21 cellular contexts compared by ENCODE assay signal in the genomic region with DNA sequence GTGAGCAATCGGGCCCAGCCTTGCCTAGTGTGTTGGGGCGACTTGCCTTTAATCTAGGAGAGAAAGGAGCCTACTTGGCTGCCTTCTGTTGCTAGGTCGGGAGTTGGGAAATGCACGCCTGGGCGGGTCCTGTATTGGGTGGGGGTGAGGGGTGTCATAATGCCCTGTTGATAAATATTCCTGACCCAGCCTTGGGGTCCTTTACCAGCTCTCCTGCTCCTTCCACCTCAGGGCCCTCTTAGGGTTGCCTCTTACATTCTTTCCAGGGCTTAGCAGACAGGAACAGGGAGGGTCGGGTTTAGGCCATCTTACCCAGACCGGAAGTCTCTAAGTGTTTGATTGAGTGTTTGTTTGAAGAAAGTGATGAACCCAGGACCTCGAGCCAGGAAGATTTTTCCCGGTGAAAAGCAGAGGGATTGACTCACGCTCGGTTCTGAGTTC.
DNase-seq lines count a peak whose midpoint lies in the region; ATAC-seq, FAIRE-seq and TF ChIP-seq lines count a peak whose summit lies in the region.
"Had no signal": no experiment of that assay in that cellular context is flagged by ENCODE, and none has a peak within 500 bp of the region (broad histone marks: within the 10 kb centered on the region; RNA-seq: fewer than 3 reads in every experiment).

No MANE protein-coding gene starts in this region.

- H3K27ac ChIP-seq in lower lobe of right lung = peak overlapping the region; percentile 79
- H3K27ac ChIP-seq in transverse colon = no peak overlapping the region
- H3K27ac ChIP-seq: BLaER1 had no signal

- H3K27me3 ChIP-seq in bronchial epithelial cell (ENCODE audit: control insufficient read depth, insufficient read depth, low read length) (no peaks in the 10 kb centered on the region), lower lobe of right lung (ENCODE audit: low read depth) (no peaks in the 10 kb centered on the region), transverse colon (peaks cover 22% of the 10 kb centered on the region)
- H3K27me3 ChIP-seq: BLaER1 had no signal

- H3K4me3 ChIP-seq in bronchial epithelial cell (ENCODE audit: low read depth, low read length) = no peak overlapping the region
- no peak overlapping the region for H3K4me3 ChIP-seq in lower lobe of right lung
- no peak overlapping the region for H3K4me3 ChIP-seq in transverse colon
- H3K4me3 ChIP-seq: BLaER1 had no signal

- H3K9me3 Mint-ChIP-seq in HFFc6 = no peaks in the 10 kb centered on the region
- H3K9me3 Mint-ChIP-seq: activated naive CD8-positive, alpha-beta T cell treated with anti-CD3 and anti-CD28 coated beads, Interleukin-2, amount 10 ng/mL, durations not matched to agents 7 days and 5 days; memory B cell had no signal

- ATAC-seq in lower lobe of right lung = peak; percentile 28 to 54
- ATAC-seq in GM21447 (IDR thresholded peaks at IDR 0.05; ENCODE audit: unreplicated experiment) = no peak
- ATAC-seq: SK-N-SH treated with all-trans-retinoic acid at 6 μM for 48 hours had no signal

- TF ChIP-seq CTCF in HFFc6 (IDR thresholded peaks at IDR 0.05) = no peak
- no peak for TF ChIP-seq CTCF in bronchial epithelial cell (IDR thresholded peaks at IDR 0.05; ENCODE audit: insufficient read depth, low read length, severe bottlenecking)
- TF ChIP-seq CTCF in lower lobe of right lung (IDR thresholded peaks at IDR 0.05) = no peak
- no peak for TF ChIP-seq CTCF in transverse colon (IDR thresholded peaks at IDR 0.05)

- FAIRE-seq in bronchial epithelial cell (lab: Jason Lieb, UNC) = peak; percentile 47
- FAIRE-seq: TTC549 had no signal

- TF ChIP-seq EP300 in transverse colon (IDR thresholded peaks at IDR 0.05; ENCODE audit: low read depth) = no peak

- TF ChIP-seq POLR2A in transverse colon (IDR thresholded peaks at IDR 0.05) = no peak

- H3K27ac Mint-ChIP-seq in HFFc6 = peak overlapping the region; percentile 19; the same call in 1 of the 2 replicates
- H3K27ac Mint-ChIP-seq: activated naive CD8-positive, alpha-beta T cell treated with anti-CD3 and anti-CD28 coated beads, Interleukin-2, amount 10 ng/mL, durations not matched to agents 7 days and 5 days; memory B cell had no signal

- H3K9me3 ChIP-seq in lower lobe of right lung (no peaks in the 10 kb centered on the region), transverse colon (no peaks in the 10 kb centered on the region)
- H3K9me3 ChIP-seq: BLaER1 had no signal

- H3K36me3 ChIP-seq in bronchial epithelial cell (ENCODE audit: control insufficient read depth, insufficient read depth, low read length) (no peaks in the 10 kb centered on the region), lower lobe of right lung (no peaks in the 10 kb centered on the region), transverse colon (no peaks in the 10 kb centered on the region)
- H3K36me3 ChIP-seq: BLaER1 had no signal

- 51 to 57% methylated on average over 6 to 11 of the region's 11 CpGs for WGBS in transverse colon (ENCODE audit: low coverage in 1 of 2), 2 donors

- H3K36me3 Mint-ChIP-seq in HFFc6 (ENCODE audit: low read depth) = no peaks in the 10 kb centered on the region
- H3K36me3 Mint-ChIP-seq: activated naive CD8-positive, alpha-beta T cell treated with anti-CD3 and anti-CD28 coated beads, Interleukin-2, amount 10 ng/mL, durations not matched to agents 7 days and 5 days had no signal

- intact Hi-C loops in lower lobe of right lung (cut with DNase I) (no loop called here), transverse colon (cut with DNase I; ENCODE audit: low total_unique reads) (no loop called here), posterior vena cava (cut with DNase I) (no loop called here)

- H3K4me3 Mint-ChIP-seq in HFFc6 = no peak overlapping the region
- H3K4me3 Mint-ChIP-seq: activated naive CD8-positive, alpha-beta T cell treated with anti-CD3 and anti-CD28 coated beads, Interleukin-2, amount 10 ng/mL, durations not matched to agents 7 days and 5 days; memory B cell had no signal

- H3K4me1 Mint-ChIP-seq in HFFc6 (ENCODE audit: low read depth) = peaks cover 56% of the 10 kb centered on the region
- H3K4me1 Mint-ChIP-seq: activated naive CD8-positive, alpha-beta T cell treated with anti-CD3 and anti-CD28 coated beads, Interleukin-2, amount 10 ng/mL, durations not matched to agents 7 days and 5 days had no signal

- no peaks in the 10 kb centered on the region; the same call in 1 of the 2 replicates for H3K27me3 Mint-ChIP-seq in HFFc6 (ENCODE audit: insufficient read depth)

- in situ Hi-C loops in transverse colon (cut with MboI; ENCODE audit: low pct_ligation_motif_present in 1 of 4, low pct_unique_long_range_greater_than_20kb in 1 of 4, low sequenced_read_pairs in 3 of 4) = loop anchor here in 3 of 4 donors (5.0 to 25.0 kb wide), 3 partner anchors 166 to 391 kb away; a partner anchor contains a TSS

- H3K4me1 ChIP-seq in lower lobe of right lung = peaks cover 26% of the 10 kb centered on the region
- peaks cover 0 to 7% (median 0%) of the 10 kb centered on the region in 4 donors for H3K4me1 ChIP-seq in transverse colon
- H3K4me1 ChIP-seq: BLaER1 had no signal

- DNase-seq in AG08396 (ENCODE audit: low spot score) (peak; percentile 75), HFFc6 (no peak), bronchial epithelial cell (ENCODE audit: low read depth) (peak; percentile 53), lower lobe of right lung (no peak), foreskin melanocyte (no peak), transverse colon (no peak), posterior vena cava (ENCODE audit: low spot score) (no peak)
- DNase-seq: activated CD4-positive, alpha-beta T cell treated with anti-CD3 and anti-CD28 coated beads, Interleukin-2, amount 50 U/mL, for 1 hour; activated naive CD8-positive, alpha-beta T cell treated with anti-CD3 and anti-CD28 coated beads, Interleukin-2, amount 10 ng/mL, durations not matched to agents 7 days and 5 days; activated T-cell treated with anti-CD3 and anti-CD28 coated beads, Interleukin-2, amount 50 U/mL, for 1 hour; caudate nucleus; DMS79; effector CD8-positive, alpha-beta T cell; NCI-H1105; NCI-H2227 treated with DMSO at 0.1 percent for 48 hours; stimulated activated CD4-positive, alpha-beta T cell treated with anti-CD3 and anti-CD28 coated beads, Interleukin-2, amount 100 ng/mL, for 24 hours had no signal

Comparison
In these comparisons a context has a peak if more than half of its experiments do, and no peak if none do; other contexts are left out.
1. DNase-seq: peak in AG08396 (single experiment) and bronchial epithelial cell (single experiment); none in HFFc6 (single experiment), lower lobe of right lung (single experiment), foreskin melanocyte (single experiment), transverse colon (single experiment) and posterior vena cava (single experiment).